Comparison of ENCODE assay signal across 22 cellular contexts in genomic region chr4:41734366-41734765, GRCh38. TPM values are rescaled to one million over a fixed set of nuclear protein-coding genes. Genes with fewer than 3 reads are reported as not detected.
"Had no signal": no experiment of that assay in that cellular context is flagged by ENCODE, and none has a peak within 500 bp of the region (broad histone marks: within the 10 kb centered on the region; RNA-seq: fewer than 3 reads in every experiment).

No MANE protein-coding gene starts in this region.

- H3K27ac Mint-ChIP-seq: activated CD8-positive, alpha-beta T cell treated with anti-CD3 and anti-CD28 coated beads for 36 hours; activated naive CD4-positive, alpha-beta T cell treated with anti-CD3 and anti-CD28 coated beads, Interleukin-2, amount 50 U/mL, for 24 hours; natural killer cell; stimulated activated naive CD8-positive, alpha-beta T cell treated with anti-CD3 and anti-CD28 coated beads, Interleukin-15, amount 100 ng/mL, for 72 hours had no signal

- ATAC-seq: activated CD8-positive, alpha-beta T cell treated with anti-CD3 and anti-CD28 coated beads for 36 hours; natural killer cell; stimulated activated naive CD8-positive, alpha-beta T cell treated with anti-CD3 and anti-CD28 coated beads, Interleukin-15, amount 100 ng/mL, for 72 hours had no signal

- H3K27me3 ChIP-seq: adrenal gland, upper lobe of left lung had no signal

- H3K4me1 ChIP-seq: adrenal gland, upper lobe of left lung had no signal

- H3K4me3 Mint-ChIP-seq: activated CD8-positive, alpha-beta T cell treated with anti-CD3 and anti-CD28 coated beads for 36 hours; activated naive CD4-positive, alpha-beta T cell treated with anti-CD3 and anti-CD28 coated beads, Interleukin-2, amount 50 U/mL, for 24 hours; natural killer cell; stimulated activated naive CD8-positive, alpha-beta T cell treated with anti-CD3 and anti-CD28 coated beads, Interleukin-15, amount 100 ng/mL, for 72 hours had no signal

- H3K27ac ChIP-seq: adrenal gland, coronary artery, neutrophil, upper lobe of left lung had no signal

- H3K9me3 ChIP-seq: adrenal gland, neutrophil, upper lobe of left lung had no signal

- H3K36me3 Mint-ChIP-seq: activated naive CD4-positive, alpha-beta T cell treated with anti-CD3 and anti-CD28 coated beads, Interleukin-2, amount 50 U/mL, for 24 hours; natural killer cell had no signal

- H3K4me1 Mint-ChIP-seq: activated naive CD4-positive, alpha-beta T cell treated with anti-CD3 and anti-CD28 coated beads, Interleukin-2, amount 50 U/mL, for 24 hours; natural killer cell; stimulated activated naive CD8-positive, alpha-beta T cell treated with anti-CD3 and anti-CD28 coated beads, Interleukin-15, amount 100 ng/mL, for 72 hours had no signal

- DNase-seq: activated CD4-positive, alpha-beta T cell treated with anti-CD3 and anti-CD28 coated beads for 48 hours; activated CD8-positive, alpha-beta memory T cell treated with anti-CD3 and anti-CD28 coated beads, Interleukin-2, amount 50 U/mL, for 4 hours; activated CD8-positive, alpha-beta T cell treated with anti-CD3 and anti-CD28 coated beads for 36 hours; activated effector memory CD4-positive, alpha-beta T cell treated with anti-CD3 and anti-CD28 coated beads, Interleukin-2, amount 50 U/mL, for 16 hours; activated T-cell treated with anti-CD3 and anti-CD28 coated beads, Interleukin-2, amount 50 U/mL, for 48 hours; adrenal gland; central memory CD4-positive, alpha-beta T cell; effector CD4-positive, alpha-beta T cell; head of caudate nucleus; mesendoderm; natural killer cell; stimulated activated CD4-positive, alpha-beta T cell treated with anti-CD3 and anti-CD28 coated beads, Interleukin-1b, Interleukin-23, amount 100 ng/mL, for 48 hours; stimulated activated naive CD8-positive, alpha-beta T cell treated with anti-CD3 and anti-CD28 coated beads, Interleukin-15, amount 100 ng/mL, for 72 hours; upper lobe of left lung had no signal

- H3K9me3 Mint-ChIP-seq: activated naive CD4-positive, alpha-beta T cell treated with anti-CD3 and anti-CD28 coated beads, Interleukin-2, amount 50 U/mL, for 24 hours; stimulated activated naive CD8-positive, alpha-beta T cell treated with anti-CD3 and anti-CD28 coated beads, Interleukin-15, amount 100 ng/mL, for 72 hours had no signal

- H3K4me3 ChIP-seq: adrenal gland, coronary artery, upper lobe of left lung had no signal

RNA-seq across cellular contexts. Expression of gene PHOX2B, which starts 14.2 kb away (rescaled TPM):
- total RNA-seq: activated CD8-positive, alpha-beta T cell treated with anti-CD3 and anti-CD28 coated beads for 36 hours; fibroblast of lung; frontal cortex; lower leg skin; natural killer cell; renal cortical epithelial cell; temporal lobe; upper lobe of left lung had no signal
